In the genomic region with DNA sequence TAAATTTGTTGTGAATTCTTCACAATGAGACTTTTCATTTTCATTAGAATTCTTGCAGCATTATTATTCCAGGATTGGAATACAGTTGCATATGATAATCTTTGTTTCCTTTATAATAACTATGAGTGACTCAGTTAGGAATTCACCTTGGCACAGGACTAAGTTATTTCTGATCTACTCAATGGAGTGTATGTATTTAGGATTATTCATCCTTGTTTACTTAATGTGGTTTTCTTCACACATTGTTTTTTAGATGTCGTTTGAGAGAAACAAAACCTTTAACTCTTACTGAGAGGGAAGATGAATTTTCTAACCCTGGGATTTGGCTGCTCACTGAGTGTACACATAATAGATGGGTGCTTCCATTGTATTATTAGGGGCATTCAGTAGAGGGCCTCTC, we compare ENCODE assay signal across 25 cellular contexts.
"Had no signal": no experiment of that assay in that cellular context is flagged by ENCODE, and none has a peak within 500 bp of the region (broad histone marks: within the 10 kb centered on the region; RNA-seq: fewer than 3 reads in every experiment).

No MANE protein-coding gene starts in this region.

- H3K27ac ChIP-seq: breast epithelium had no signal

- H3K27me3 Mint-ChIP-seq: activated B cell treated with CpG ODN at 0.5 μM for 24 hours; activated CD4-positive, alpha-beta memory T cell treated with anti-CD3 and anti-CD28 coated beads for 36 hours; activated CD4-positive, alpha-beta T cell treated with anti-CD3 and anti-CD28 coated beads, Interleukin-2, amount 10 ng/mL, durations not matched to agents 7 days and 5 days; activated naive CD8-positive, alpha-beta T cell treated with anti-CD3 and anti-CD28 coated beads, Interleukin-2, amount 50 U/mL, for 24 hours; central memory CD8-positive, alpha-beta T cell; T-helper 17 cell had no signal

- H3K36me3 Mint-ChIP-seq: activated CD4-positive, alpha-beta memory T cell treated with anti-CD3 and anti-CD28 coated beads for 36 hours; activated naive CD4-positive, alpha-beta T cell treated with anti-CD3 and anti-CD28 coated beads, Interleukin-2, amount 50 U/mL, for 72 hours had no signal

- ATAC-seq: activated naive CD4-positive, alpha-beta T cell treated with anti-CD3 and anti-CD28 coated beads, Interleukin-2, amount 50 U/mL, for 72 hours; activated naive CD8-positive, alpha-beta T cell treated with anti-CD3 and anti-CD28 coated beads, Interleukin-2, amount 50 U/mL, for 24 hours; activated T-cell treated with anti-CD3 and anti-CD28 coated beads, Interleukin-2, amount 50 U/mL, for 4 hours; T-helper 17 cell had no signal

- DNase-seq: activated B cell treated with CpG ODN at 0.5 μM for 24 hours; activated CD4-positive, alpha-beta memory T cell treated with anti-CD3 and anti-CD28 coated beads for 36 hours; activated CD4-positive, alpha-beta T cell treated with anti-CD3 and anti-CD28 coated beads for 1 hour; activated CD4-positive, alpha-beta T cell treated with anti-CD3 and anti-CD28 coated beads, Interleukin-2, amount 10 ng/mL, durations not matched to agents 7 days and 5 days; activated CD8-positive, alpha-beta memory T cell treated with anti-CD3 and anti-CD28 coated beads for 24 hours; activated effector memory CD4-positive, alpha-beta T cell treated with anti-CD3 and anti-CD28 coated beads, Interleukin-2, amount 50 U/mL, for 16 hours; activated naive CD4-positive, alpha-beta T cell treated with Interleukin-2 at 50 U/mL for 16 hours; activated naive CD8-positive, alpha-beta T cell treated with anti-CD3 and anti-CD28 coated beads, Interleukin-2, amount 50 U/mL, for 24 hours; activated T-cell treated with anti-CD3 and anti-CD28 coated beads, Interleukin-2, amount 50 U/mL, for 4 hours; MM.1S; NCI-H1105; NCI-H1436; NCI-H187; NCI-H2081; NCI-H2171; NCI-H2227 treated with DMSO at 0.1 percent for 48 hours; NCI-H510A; NCI-H526 treated with DMSO at 0.1 percent for 48 hours; NCI-H82; SIG-M5; T-helper 17 cell; T-helper 9 cell had no signal

- H3K36me3 ChIP-seq: breast epithelium had no signal

- H3K4me1 ChIP-seq: breast epithelium had no signal

- H3K27ac Mint-ChIP-seq: activated B cell treated with CpG ODN at 0.5 μM for 24 hours; activated CD4-positive, alpha-beta memory T cell treated with anti-CD3 and anti-CD28 coated beads for 36 hours; activated CD4-positive, alpha-beta T cell treated with anti-CD3 and anti-CD28 coated beads, Interleukin-2, amount 10 ng/mL, durations not matched to agents 7 days and 5 days; activated naive CD4-positive, alpha-beta T cell treated with anti-CD3 and anti-CD28 coated beads, Interleukin-2, amount 50 U/mL, for 72 hours; activated naive CD8-positive, alpha-beta T cell treated with anti-CD3 and anti-CD28 coated beads, Interleukin-2, amount 50 U/mL, for 24 hours; T-helper 17 cell had no signal

- H3K27me3 ChIP-seq: breast epithelium had no signal

- H3K4me3 ChIP-seq: breast epithelium had no signal

- H3K4me1 Mint-ChIP-seq: activated B cell treated with CpG ODN at 0.5 μM for 24 hours; activated CD4-positive, alpha-beta T cell treated with anti-CD3 and anti-CD28 coated beads, Interleukin-2, amount 10 ng/mL, durations not matched to agents 7 days and 5 days; activated naive CD8-positive, alpha-beta T cell treated with anti-CD3 and anti-CD28 coated beads, Interleukin-2, amount 50 U/mL, for 24 hours; central memory CD8-positive, alpha-beta T cell; T-helper 17 cell had no signal

- H3K4me3 Mint-ChIP-seq: activated B cell treated with CpG ODN at 0.5 μM for 24 hours; activated CD4-positive, alpha-beta memory T cell treated with anti-CD3 and anti-CD28 coated beads for 36 hours; activated CD4-positive, alpha-beta T cell treated with anti-CD3 and anti-CD28 coated beads, Interleukin-2, amount 10 ng/mL, durations not matched to agents 7 days and 5 days; activated naive CD8-positive, alpha-beta T cell treated with anti-CD3 and anti-CD28 coated beads, Interleukin-2, amount 50 U/mL, for 24 hours; activated T-cell treated with anti-CD3 and anti-CD28 coated beads, Interleukin-2, amount 50 U/mL, for 4 hours; central memory CD8-positive, alpha-beta T cell; T-helper 17 cell had no signal
